In genomic region chr3:183410280-183410679, GRCh38 we compare ENCODE assay signal across 14 cellular contexts.
"Had no signal": no experiment of that assay in that cellular context is flagged by ENCODE, and none has a peak within 500 bp of the region (broad histone marks: within the 10 kb centered on the region; RNA-seq: fewer than 3 reads in every experiment).

No MANE protein-coding gene starts in this region.

- DNase-seq: activated CD4-positive, alpha-beta T cell treated with anti-CD3 and anti-CD28 coated beads, Interleukin-2, amount 10 ng/mL, durations not matched to agents 7 days and 5 days; activated CD4-positive, CD25-positive, alpha-beta regulatory T cell; activated CD8-positive, alpha-beta T cell treated with anti-CD3 and anti-CD28 coated beads, Interleukin-2, amount 10 ng/mL, durations not matched to agents 7 days and 5 days; activated naive CD4-positive, alpha-beta T cell treated with Interleukin-2 at 50 U/mL for 16 hours; activated T-cell treated with anti-CD3 and anti-CD28 coated beads, Interleukin-2, amount 50 U/mL, for 24 hours; aorta; dermis blood vessel endothelial cell; effector memory CD4-positive, alpha-beta T cell; left cardiac atrium; mesendoderm; naive thymus-derived CD8-positive, alpha-beta T cell; sigmoid colon; stimulated activated naive CD8-positive, alpha-beta T cell treated with anti-CD3 and anti-CD28 coated beads, Interleukin-15, Interleukin-2, amounts not matched to agents 100 U/mL and 50 U/mL, for 24 hours; substantia nigra had no signal
